10 cellular contexts compared by ENCODE assay signal in genomic region chr4:88244821-88245579, GRCh38.
DNase-seq lines count a peak whose midpoint lies in the region; TF ChIP-seq lines count a peak whose summit lies in the region.
"Had no signal": no experiment of that assay in that cellular context is flagged by ENCODE, and none has a peak within 500 bp of the region (broad histone marks: within the 10 kb centered on the region; RNA-seq: fewer than 3 reads in every experiment).

No MANE protein-coding gene starts in this region.

- no peaks in the 10 kb centered on the region for H3K9me3 Mint-ChIP-seq in T-helper 2 cell treated with Interferon-gamma antibody and Interleukin-4, amounts not matched to agents 5 μg/mL and 100 μg/mL, for 36 hours
- no peaks in the 10 kb centered on the region for H3K9me3 Mint-ChIP-seq in stimulated activated naive CD8-positive, alpha-beta T cell treated with anti-CD3 and anti-CD28 coated beads, Interleukin-15, Interleukin-2, amounts not matched to agents 100 ng/mL and 50 ng/mL, for 24 hours

- no peak overlapping the region for H3K9ac ChIP-seq in MM.1S (ENCODE audit: low read length)

- H3K27me3 ChIP-seq in MM.1S (replicated peaks; ENCODE audit: insufficient read depth, low read length): no peaks in the 10 kb centered on the region
- H3K27me3 ChIP-seq: heart left ventricle had no signal

- H3K4me2 ChIP-seq in MM.1S (ENCODE audit: low read depth, low read length): no peak overlapping the region

- no peaks in the 10 kb centered on the region for H3K4me1 ChIP-seq in MM.1S (ENCODE audit: low read length)

- H3K27me3 Mint-ChIP-seq in T-helper 2 cell treated with Interferon-gamma antibody and Interleukin-4, amounts not matched to agents 5 μg/mL and 100 μg/mL, for 36 hours (ENCODE audit: low read depth): peaks cover 5% of the 10 kb centered on the region
- no peaks in the 10 kb centered on the region for H3K27me3 Mint-ChIP-seq in stimulated activated naive CD8-positive, alpha-beta T cell treated with anti-CD3 and anti-CD28 coated beads, Interleukin-15, Interleukin-2, amounts not matched to agents 100 ng/mL and 50 ng/mL, for 24 hours

- no peaks in the 10 kb centered on the region for H3K9me3 ChIP-seq in MM.1S (replicated peaks; ENCODE audit: insufficient read depth, low read length)
- H3K9me3 ChIP-seq: heart left ventricle had no signal

- peaks cover 2% of the 10 kb centered on the region for H3K4me1 Mint-ChIP-seq in T-helper 2 cell treated with Interferon-gamma antibody and Interleukin-4, amounts not matched to agents 5 μg/mL and 100 μg/mL, for 36 hours (ENCODE audit: low read depth)
- H3K4me1 Mint-ChIP-seq in stimulated activated naive CD8-positive, alpha-beta T cell treated with anti-CD3 and anti-CD28 coated beads, Interleukin-15, Interleukin-2, amounts not matched to agents 100 ng/mL and 50 ng/mL, for 24 hours (ENCODE audit: low read depth): peaks cover 13% of the 10 kb centered on the region

- peak; percentile 6 for DNase-seq in NCI-H748 (lab: John Stamatoyannopoulos, UW; ENCODE audit: unreplicated experiment)
- DNase-seq in NCI-H748 treated with DMSO at 0.1 percent for 48 hours (lab: John Stamatoyannopoulos, UW): no peak
- no peak for DNase-seq in T-helper 2 cell treated with Interferon-gamma antibody and Interleukin-4, amounts not matched to agents 5 μg/mL and 100 μg/mL, for 36 hours (ENCODE audit: low spot score)
- DNase-seq in effector CD8-positive, alpha-beta T cell (lab: John Stamatoyannopoulos, UW): peak; percentile 20
- DNase-seq in NCI-H82 (lab: John Stamatoyannopoulos, UW): no peak
- DNase-seq in NCI-H1417 treated with DMSO at 0.1 percent for 48 hours (lab: John Stamatoyannopoulos, UW): no peak
- no peak for DNase-seq in MM.1S
- DNase-seq: heart left ventricle, NCI-H2171 treated with DMSO at 0.1 percent for 48 hours had no signal

- H3K36me3 ChIP-seq in MM.1S (replicated peaks; ENCODE audit: insufficient read depth, low read length): no peaks in the 10 kb centered on the region
- H3K36me3 ChIP-seq: heart left ventricle had no signal

- H3K27ac Mint-ChIP-seq in T-helper 2 cell treated with Interferon-gamma antibody and Interleukin-4, amounts not matched to agents 5 μg/mL and 100 μg/mL, for 36 hours: peak overlapping the region; percentile 60
- peak overlapping the region; percentile 63 for H3K27ac Mint-ChIP-seq in stimulated activated naive CD8-positive, alpha-beta T cell treated with anti-CD3 and anti-CD28 coated beads, Interleukin-15, Interleukin-2, amounts not matched to agents 100 ng/mL and 50 ng/mL, for 24 hours

- H3F3A ChIP-seq in MM.1S (ENCODE audit: insufficient read depth, low read length): no peaks in the 10 kb centered on the region

- H4K20me1 ChIP-seq in MM.1S (ENCODE audit: insufficient read depth, low read length): no peaks in the 10 kb centered on the region

- no peak overlapping the region for H2AFZ ChIP-seq in MM.1S (ENCODE audit: low read length)

- no peak for TF ChIP-seq CTCF in MM.1S (IDR thresholded peaks at IDR 0.05; ENCODE audit: low read length)

- no peak overlapping the region for H3K4me3 ChIP-seq in MM.1S (ENCODE audit: low read length)

- no peak overlapping the region for H3K27ac ChIP-seq in MM.1S (ENCODE audit: low read length)
- H3K27ac ChIP-seq: heart left ventricle had no signal

- no peaks in the 10 kb centered on the region for H3K36me3 Mint-ChIP-seq in T-helper 2 cell treated with Interferon-gamma antibody and Interleukin-4, amounts not matched to agents 5 μg/mL and 100 μg/mL, for 36 hours (ENCODE audit: low read depth)
- no peaks in the 10 kb centered on the region for H3K36me3 Mint-ChIP-seq in stimulated activated naive CD8-positive, alpha-beta T cell treated with anti-CD3 and anti-CD28 coated beads, Interleukin-15, Interleukin-2, amounts not matched to agents 100 ng/mL and 50 ng/mL, for 24 hours (ENCODE audit: low read depth)

- peak overlapping the region; percentile 26 for H3K4me3 Mint-ChIP-seq in T-helper 2 cell treated with Interferon-gamma antibody and Interleukin-4, amounts not matched to agents 5 μg/mL and 100 μg/mL, for 36 hours
- H3K4me3 Mint-ChIP-seq in stimulated activated naive CD8-positive, alpha-beta T cell treated with anti-CD3 and anti-CD28 coated beads, Interleukin-15, Interleukin-2, amounts not matched to agents 100 ng/mL and 50 ng/mL, for 24 hours: peak overlapping the region; percentile 32

- no peaks in the 10 kb centered on the region for H3K79me2 ChIP-seq in MM.1S (ENCODE audit: low read length)

- H3K9me2 ChIP-seq in MM.1S (replicated peaks; ENCODE audit: insufficient read depth, low read length): no peaks in the 10 kb centered on the region

Comparison
In these comparisons a context has a peak if more than half of its experiments do, and no peak if none do; other contexts are left out.
1. DNase-seq: peak in NCI-H748 (single experiment) and effector CD8-positive, alpha-beta T cell (single experiment); none in NCI-H748 treated with DMSO at 0.1 percent for 48 hours (single experiment), T-helper 2 cell treated with Interferon-gamma antibody and Interleukin-4, amounts not matched to agents 5 μg/mL and 100 μg/mL, for 36 hours (single experiment), NCI-H82 (single experiment), NCI-H1417 treated with DMSO at 0.1 percent for 48 hours (single experiment) and MM.1S (single experiment).